9 cellular contexts compared by ENCODE assay signal in genomic region chr16:10387378-10387681, GRCh38. TPM values are rescaled to one million over a fixed set of nuclear protein-coding genes. Genes with fewer than 3 reads are reported as not detected.
DNase-seq lines count a peak whose midpoint lies in the region; ATAC-seq and TF ChIP-seq lines count a peak whose summit lies in the region.
"Had no signal": no experiment of that assay in that cellular context is flagged by ENCODE, and none has a peak within 500 bp of the region (broad histone marks: within the 10 kb centered on the region; RNA-seq: fewer than 3 reads in every experiment).

No MANE protein-coding gene starts in this region.

- H4K20me1 ChIP-seq in OCI-LY3 (ENCODE audit: insufficient read depth, low read length) (no peaks in the 10 kb centered on the region), osteoblast (ENCODE audit: insufficient read depth, low read length) (peaks cover 2% of the 10 kb centered on the region)

- ATAC-seq in effector memory CD8-positive, alpha-beta T cell (replicated peaks), result no peak
- ATAC-seq in HG03457 (IDR thresholded peaks at IDR 0.05; ENCODE audit: unreplicated experiment) (no peak), GM21529 (IDR thresholded peaks at IDR 0.05; ENCODE audit: unreplicated experiment) (no peak)

- peaks cover 34% of the 10 kb centered on the region for H3K36me3 Mint-ChIP-seq in effector memory CD8-positive, alpha-beta T cell (ENCODE audit: insufficient read depth)

- H3K36me3 ChIP-seq in OCI-LY3 (replicated peaks; ENCODE audit: low read depth, low read length), result peaks cover 31% of the 10 kb centered on the region
- H3K36me3 ChIP-seq in osteoblast (ENCODE audit: insufficient read depth, low read length), result peaks cover 3% of the 10 kb centered on the region

- peak overlapping the region; percentile 98 for H3K4me3 Mint-ChIP-seq in effector memory CD8-positive, alpha-beta T cell

- no peaks in the 10 kb centered on the region for H3K27me3 Mint-ChIP-seq in effector memory CD8-positive, alpha-beta T cell

- H3K27ac Mint-ChIP-seq in effector memory CD8-positive, alpha-beta T cell, result peak overlapping the region; percentile 95 to 99

- no peak overlapping the region for H3K9ac ChIP-seq in OCI-LY3 (ENCODE audit: low read length)

- H3K27ac ChIP-seq in OCI-LY3 (ENCODE audit: low read length) (no peak overlapping the region), osteoblast (ENCODE audit: low read depth, low read length) (no peak overlapping the region)

- H3K4me1 Mint-ChIP-seq in effector memory CD8-positive, alpha-beta T cell (ENCODE audit: low read depth in 2 of 2), result peaks cover 35 to 44% of the 10 kb centered on the region in 2 donors

- H3K27me3 ChIP-seq in OCI-LY3 (ENCODE audit: low read depth, low read length), result no peaks in the 10 kb centered on the region
- no peaks in the 10 kb centered on the region for H3K27me3 ChIP-seq in osteoblast (ENCODE audit: insufficient read depth, low read length)

- TF ChIP-seq CTCF in GM12865 (IDR thresholded peaks at IDR 0.05; ENCODE audit: insufficient read depth, low read depth, low read length, missing control alignments) (no peak), OCI-LY3 (IDR thresholded peaks at IDR 0.05; ENCODE audit: low read depth, low read length) (no peak), osteoblast (IDR thresholded peaks at IDR 0.05; ENCODE audit: extremely low read depth, low read depth, low read length) (no peak)

- no peaks in the 10 kb centered on the region for H3K9me3 Mint-ChIP-seq in effector memory CD8-positive, alpha-beta T cell

- H3K4me3 ChIP-seq in GM12865 (ENCODE audit: low read depth, low read length) (peak overlapping the region; percentile 66), OCI-LY3 (ENCODE audit: low read length) (peak overlapping the region; percentile 88), osteoblast (ENCODE audit: insufficient read depth, low read length) (peak overlapping the region; percentile 88)

- H3K4me2 ChIP-seq in OCI-LY3 (ENCODE audit: low read length) (peak overlapping the region; percentile 84), osteoblast (ENCODE audit: insufficient read depth, low read length) (peak overlapping the region; percentile 90)

- H2AFZ ChIP-seq in OCI-LY3 (ENCODE audit: low read depth, low read length) (no peak overlapping the region), osteoblast (ENCODE audit: low read length) (no peak overlapping the region)

- DNase-seq in GM12865 (ENCODE audit: low read depth), result no peak
- no peak for DNase-seq in effector memory CD8-positive, alpha-beta T cell
- DNase-seq in osteoblast (ENCODE audit: insufficient read length, low spot score, missing footprints), result peak; percentile 21
- DNase-seq in 8988T, result no peak
- no peak for DNase-seq in NCI-H526 (lab: John Stamatoyannopoulos, UW)
- DNase-seq: NCI-H748 treated with DMSO at 0.1 percent for 48 hours had no signal

- 0 out of 2 replicates have a peak, but pooled peaks cover 4% of the 10 kb centered on the region for H3K9me3 ChIP-seq in OCI-LY3 (ENCODE audit: insufficient read depth, low read length)
- H3K9me3 ChIP-seq in osteoblast (ENCODE audit: low read depth, low read length), result no peaks in the 10 kb centered on the region

- peaks cover 13% of the 10 kb centered on the region for H3K4me1 ChIP-seq in OCI-LY3 (ENCODE audit: low read length)
- H3K4me1 ChIP-seq in osteoblast (ENCODE audit: insufficient read depth, low read length), result peaks cover 7% of the 10 kb centered on the region

- H3K79me2 ChIP-seq in OCI-LY3 (ENCODE audit: low read length), result peaks cover 40% of the 10 kb centered on the region
- peaks cover 12% of the 10 kb centered on the region for H3K79me2 ChIP-seq in osteoblast (ENCODE audit: insufficient read depth, low read length)

RNA-seq across cellular contexts. Expression of gene ATF7IP2, which starts 1.5 kb away (rescaled TPM):
- total RNA-seq in osteoblast, result 8.0 and 11.2 TPM in 2 replicates
